In genomic region chr7:127322351-127322750, GRCh38 we compare ENCODE assay signal across 21 cellular contexts.
DNase-seq lines count a peak whose midpoint lies in the region; ATAC-seq, FAIRE-seq and TF ChIP-seq lines count a peak whose summit lies in the region.
"Had no signal": no experiment of that assay in that cellular context is flagged by ENCODE, and none has a peak within 500 bp of the region (broad histone marks: within the 10 kb centered on the region; RNA-seq: fewer than 3 reads in every experiment).

No MANE protein-coding gene starts in this region.

- no peak for TF ChIP-seq EP300 in HepG2 (IDR thresholded peaks at IDR 0.05; ENCODE audit: low read depth in 2 of 2, low read length in 2 of 2)
- TF ChIP-seq EP300 in HepG2 (CRISPR knock-in tag; IDR thresholded peaks at IDR 0.05; ENCODE audit: borderline replicate concordance), result no peak

- DNase-seq in HepG2 (ENCODE audit: low spot score), result no peak
- no peak for DNase-seq in right lobe of liver
- no peak for DNase-seq in RWPE2 (ENCODE audit: low spot score)
- peak in 2 of 10 donors; percentile 14 to 23 for DNase-seq in naive thymus-derived CD8-positive, alpha-beta T cell
- DNase-seq in midbrain (lab: John Stamatoyannopoulos, UW), result no peak
- DNase-seq: activated CD4-positive, alpha-beta T cell treated with anti-CD3 and anti-CD28 coated beads for 48 hours; adrenal gland; cortex of kidney; glutamatergic neuron; KG1; NCI-H1694 treated with DMSO at 0.1 percent for 48 hours; occipital lobe; small intestine; stimulated activated CD4-positive, alpha-beta T cell treated with anti-CD3 and anti-CD28 coated beads, Interleukin-4, amount 100 ng/mL, for 1 hour; tibial artery had no signal

- ATAC-seq in HepG2 (peak; percentile 61), right lobe of liver (no peak), RWPE2 (ENCODE audit: low read depth) (peak; percentile 38; the same call in 1 of the 3 replicates), HG03460 (IDR thresholded peaks at IDR 0.05; ENCODE audit: unreplicated experiment) (no peak)
- peak; percentile 92 for ATAC-seq in activated T-helper 17 cell treated with anti-CD3 and anti-CD28 coated beads, Interleukin-2, amount 50 U/mL, for 72 hours (replicated peaks)
- ATAC-seq in naive thymus-derived CD8-positive, alpha-beta T cell, result peak; percentile 47 to 85

- peaks cover 13% of the 10 kb centered on the region for H3K4me1 Mint-ChIP-seq in activated T-helper 17 cell treated with anti-CD3 and anti-CD28 coated beads, Interleukin-2, amount 50 U/mL, for 72 hours
- peaks cover 9 to 19% (median 16%) of the 10 kb centered on the region in 4 donors for H3K4me1 Mint-ChIP-seq in naive thymus-derived CD8-positive, alpha-beta T cell

- no TSS peak for BruUV-seq in HepG2 (replicated peaks; lab: Mats Ljungman, UMichigan)

- H3K4me2 ChIP-seq in HepG2 (ENCODE audit: low read depth, low read length), result no peak overlapping the region

- no peak overlapping the region for H2AFZ ChIP-seq in HepG2 (ENCODE audit: low read length)

- in situ Hi-C loops in HepG2 (cut with HindIII; ENCODE audit: extremely low pct_ligation_motif_present, low pct_unique_long_range_greater_than_20kb), result no loop called here

- FAIRE-seq in HepG2 (lab: Jason Lieb, UNC), result no peak
- FAIRE-seq: GM12892, small intestine, TTC549 had no signal

- H3K4me3 ChIP-seq in HepG2 (replicated peaks in 1 of 3; ENCODE audit: insufficient read depth in 1 of 3, low read depth in 2 of 3, low read length in 3 of 3), result no peak overlapping the region
- no peak overlapping the region for H3K4me3 ChIP-seq in right lobe of liver
- H3K4me3 ChIP-seq in RWPE2 (ENCODE audit: severe bottlenecking), result no peak overlapping the region
- H3K4me3 ChIP-seq: adrenal gland, lung, tibial artery had no signal

- H3K4me3 Mint-ChIP-seq in activated T-helper 17 cell treated with anti-CD3 and anti-CD28 coated beads, Interleukin-2, amount 50 U/mL, for 72 hours, result peak overlapping the region; percentile 23
- H3K4me3 Mint-ChIP-seq in naive thymus-derived CD8-positive, alpha-beta T cell, result peak overlapping the region in 5 of 10 donors; percentile 10 to 67 (median 38)
- H3K4me3 Mint-ChIP-seq: stimulated activated naive CD8-positive, alpha-beta T cell treated with anti-CD3 and anti-CD28 coated beads, Interleukin-15, Interleukin-2, amounts not matched to agents 100 ng/mL and 50 ng/mL, for 24 hours had no signal

- H3K27ac ChIP-seq in HepG2 (ENCODE audit: extremely low read length, insufficient read depth, low read length) (no peak overlapping the region), right lobe of liver (no peak overlapping the region), RWPE2 (ENCODE audit: poor library complexity, severe bottlenecking) (no peak overlapping the region)
- H3K27ac ChIP-seq: adrenal gland, tibial artery had no signal

- CTCF ChIA-PET in HepG2 (lab: Yijun Ruan, JAX; ENCODE audit: low intra/inter-chr PET ratio, low total read pairs), result no interaction called here

- no peak overlapping the region for H3K27ac Mint-ChIP-seq in activated T-helper 17 cell treated with anti-CD3 and anti-CD28 coated beads, Interleukin-2, amount 50 U/mL, for 72 hours
- H3K27ac Mint-ChIP-seq in naive thymus-derived CD8-positive, alpha-beta T cell, result peak overlapping the region in 4 of 10 donors; percentile 53 to 74 (median 63)
- H3K27ac Mint-ChIP-seq: stimulated activated naive CD8-positive, alpha-beta T cell treated with anti-CD3 and anti-CD28 coated beads, Interleukin-15, Interleukin-2, amounts not matched to agents 100 ng/mL and 50 ng/mL, for 24 hours had no signal

- H3K27me3 Mint-ChIP-seq in activated T-helper 17 cell treated with anti-CD3 and anti-CD28 coated beads, Interleukin-2, amount 50 U/mL, for 72 hours, result peaks cover 3% of the 10 kb centered on the region
- H3K27me3 Mint-ChIP-seq in naive thymus-derived CD8-positive, alpha-beta T cell, result peaks cover 0 to 19% (median 4%) of the 10 kb centered on the region in 5 donors

- TF ChIP-seq CTCF in HepG2 (CRISPR knock-in tag; IDR thresholded peaks at IDR 0.05) (no peak), right lobe of liver (IDR thresholded peaks at IDR 0.05) (no peak), RWPE2 (IDR thresholded peaks at IDR 0.05; ENCODE audit: poor library complexity, severe bottlenecking) (no peak)

- H3K36me3 ChIP-seq in HepG2 (replicated peaks in 1 of 2; ENCODE audit: control insufficient read depth in 1 of 2, insufficient read depth in 2 of 2, low read length in 2 of 2) (no peaks in the 10 kb centered on the region), right lobe of liver (no peaks in the 10 kb centered on the region), RWPE2 (ENCODE audit: low read depth) (no peaks in the 10 kb centered on the region)
- H3K36me3 ChIP-seq: adrenal gland, tibial artery had no signal

- intact Hi-C loops in HepG2 (cut with micrococcal nuclease; ENCODE audit: unreplicated experiment) (no loop called here), right lobe of liver (cut with DNase I) (no loop called here)

- no peak overlapping the region for H3K9ac ChIP-seq in HepG2 (ENCODE audit: insufficient read depth, low read depth, low read length)

- no peaks in the 10 kb centered on the region for H3K9me3 ChIP-seq in HepG2 (ENCODE audit: low read length)
- no peaks in the 10 kb centered on the region for H3K9me3 ChIP-seq in right lobe of liver
- no peaks in the 10 kb centered on the region for H3K9me3 ChIP-seq in RWPE2 (ENCODE audit: severe bottlenecking)
- H3K9me3 ChIP-seq: adrenal gland, tibial artery had no signal

- no peak for TF ChIP-seq RAD21 in HepG2 (CRISPR knock-in tag; IDR thresholded peaks at IDR 0.05)

- no peaks in the 10 kb centered on the region for H3K79me2 ChIP-seq in HepG2 (ENCODE audit: insufficient read depth, low read length)

- H3K4me1 ChIP-seq in HepG2 (ENCODE audit: insufficient read depth, low read length) (no peaks in the 10 kb centered on the region), right lobe of liver (no peaks in the 10 kb centered on the region), RWPE2 (ENCODE audit: insufficient read depth, poor library complexity, severe bottlenecking) (no peaks in the 10 kb centered on the region)
- H3K4me1 ChIP-seq: adrenal gland, tibial artery had no signal

- H3K9me3 Mint-ChIP-seq in activated T-helper 17 cell treated with anti-CD3 and anti-CD28 coated beads, Interleukin-2, amount 50 U/mL, for 72 hours, result no peaks in the 10 kb centered on the region
- H3K9me3 Mint-ChIP-seq in naive thymus-derived CD8-positive, alpha-beta T cell, result no peaks in the 10 kb centered on the region
- H3K9me3 Mint-ChIP-seq: stimulated activated naive CD8-positive, alpha-beta T cell treated with anti-CD3 and anti-CD28 coated beads, Interleukin-15, Interleukin-2, amounts not matched to agents 100 ng/mL and 50 ng/mL, for 24 hours had no signal

- H3K27me3 ChIP-seq in HepG2 (ENCODE audit: control insufficient read depth in 1 of 2, insufficient read depth in 2 of 2, low read length in 2 of 2) (peaks cover 3 to 4% of the 10 kb centered on the region in 2 experiments; a peak in 1 of 5 replicates), right lobe of liver (no peaks in the 10 kb centered on the region), RWPE2 (ENCODE audit: insufficient read depth, poor library complexity, severe bottlenecking) (peaks cover 14% of the 10 kb centered on the region)
- H3K27me3 ChIP-seq: adrenal gland, tibial artery had no signal

- POLR2A ChIA-PET in HepG2 (lab: Yijun Ruan, JAX), result no interaction called here
- POLR2A ChIA-PET in naive thymus-derived CD8-positive, alpha-beta T cell (lab: Charles Lee), result no interaction called here

- TF ChIP-seq POLR2A in HepG2 (IDR thresholded peaks at IDR 0.05; ENCODE audit: insufficient read depth in 1 of 2, low read depth in 2 of 2, low read length in 2 of 2), result no peak
- TF ChIP-seq POLR2A in right lobe of liver (IDR thresholded peaks at IDR 0.05), result no peak

- H4K20me1 ChIP-seq in HepG2 (ENCODE audit: insufficient read depth, low read length), result no peaks in the 10 kb centered on the region

- 0% methylated on average over 5 of the region's 5 CpGs for WGBS in HepG2 (ENCODE audit: low lambda C conversion rate)
- 19% methylated on average over 5 of the region's 5 CpGs for WGBS in right lobe of liver (ENCODE audit: insufficient coverage, low coverage, low lambda C conversion rate, missing lambda C conversion rate)

- H3K36me3 Mint-ChIP-seq in activated T-helper 17 cell treated with anti-CD3 and anti-CD28 coated beads, Interleukin-2, amount 50 U/mL, for 72 hours (ENCODE audit: low read depth), result no peaks in the 10 kb centered on the region
- H3K36me3 Mint-ChIP-seq in naive thymus-derived CD8-positive, alpha-beta T cell, result no peaks in the 10 kb centered on the region

TF ChIP-seq in HepG2, 621 proteins besides CTCF, POLR2A, EP300 and RAD21:
- TF ChIP-seq ATF7-NPFF (CRISPR knock-in tag; IDR thresholded peaks at IDR 0.05; ENCODE audit: low read depth) (no peak), NFIB (CRISPR knock-in tag; IDR thresholded peaks at IDR 0.05; ENCODE audit: borderline replicate concordance) (no peak), IRX3 (CRISPR knock-in tag; IDR thresholded peaks at IDR 0.05; ENCODE audit: borderline replicate concordance, low read depth) (no peak), ZFX (CRISPR knock-in tag; IDR thresholded peaks at IDR 0.05; ENCODE audit: low read depth) (no peak), NR2F2 (IDR thresholded peaks at IDR 0.05; ENCODE audit: borderline replicate concordance, low read depth) (no peak)
- TF ChIP-seq, protein P1, sequence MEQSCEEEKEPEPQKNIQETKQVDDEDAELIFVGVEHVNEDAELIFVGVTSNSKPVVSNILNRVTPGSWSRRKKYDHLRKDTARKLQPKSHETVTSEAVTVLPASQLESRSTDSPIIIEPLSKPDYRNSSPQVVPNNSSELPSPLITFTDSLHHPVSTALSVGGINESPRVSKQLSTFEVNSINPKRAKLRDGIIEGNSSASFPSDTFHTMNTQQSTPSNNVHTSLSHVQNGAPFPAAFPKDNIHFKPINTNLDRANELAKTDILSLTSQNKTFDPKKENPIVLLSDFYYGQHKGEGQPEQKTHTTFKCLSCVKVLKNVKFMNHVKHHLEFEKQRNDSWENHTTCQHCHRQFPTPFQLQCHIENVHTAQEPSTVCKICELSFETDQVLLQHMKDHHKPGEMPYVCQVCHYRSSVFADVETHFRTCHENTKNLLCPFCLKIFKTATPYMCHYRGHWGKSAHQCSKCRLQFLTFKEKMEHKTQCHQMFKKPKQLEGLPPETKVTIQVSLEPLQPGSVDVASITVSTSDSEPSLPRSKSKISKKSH (CRISPR knock-in tag; IDR thresholded peaks at IDR 0.05; ENCODE audit: borderline replicate concordance), result no peak
TF ChIP-seq in HepG2: peak in this region for 0.

Comparison
In these comparisons a context has a peak if more than half of its experiments do, and no peak if none do; other contexts are left out.
1. ATAC-seq: peak in HepG2 (single experiment), RWPE2 (single experiment), activated T-helper 17 cell treated with anti-CD3 and anti-CD28 coated beads, Interleukin-2, amount 50 U/mL, for 72 hours (single experiment) and naive thymus-derived CD8-positive, alpha-beta T cell (2 of 2); none in right lobe of liver (0 of 4) and HG03460 (single experiment).